In genomic region chr9:5625916-5626315, GRCh38 we compare ENCODE assay signal across 12 cellular contexts. TPM values are rescaled to one million over a fixed set of nuclear protein-coding genes. Genes with fewer than 3 reads are reported as not detected.
DNase-seq lines count a peak whose midpoint lies in the region; ATAC-seq and TF ChIP-seq lines count a peak whose summit lies in the region.
"Had no signal": no experiment of that assay in that cellular context is flagged by ENCODE, and none has a peak within 500 bp of the region (broad histone marks: within the 10 kb centered on the region; RNA-seq: fewer than 3 reads in every experiment).

No MANE protein-coding gene starts in this region.

- no peaks in the 10 kb centered on the region for H3K9me3 ChIP-seq in CD8-positive, alpha-beta memory T cell (ENCODE audit: low read length)
- H3K9me3 ChIP-seq in Karpas-422 (ENCODE audit: low read length), result no peaks in the 10 kb centered on the region
- no peaks in the 10 kb centered on the region for H3K9me3 ChIP-seq in gastrocnemius medialis

- H3K27me3 ChIP-seq in CD8-positive, alpha-beta memory T cell (ENCODE audit: insufficient read depth, low read length, poor library complexity, severe bottlenecking), result no peaks in the 10 kb centered on the region
- no peaks in the 10 kb centered on the region for H3K27me3 ChIP-seq in Karpas-422 (ENCODE audit: low read length)
- no peaks in the 10 kb centered on the region for H3K27me3 ChIP-seq in gastrocnemius medialis

- peaks cover 0 to 24% (median 2%) of the 10 kb centered on the region in 3 donors for H3K36me3 Mint-ChIP-seq in CD8-positive, alpha-beta memory T cell
- H3K36me3 Mint-ChIP-seq in activated naive CD8-positive, alpha-beta T cell treated with anti-CD3 and anti-CD28 coated beads, Interleukin-2, amount 50 U/mL, for 24 hours (ENCODE audit: low read depth), result peaks cover 2% of the 10 kb centered on the region

- intact Hi-C loops in gastrocnemius medialis (cut with DNase I; ENCODE audit: low total_unique reads), result loop anchor here (5.0 kb wide), 3 partner anchors 206 to 949 kb away; partner anchors contain the start of genes CDC37L1 and ERMP1

- POLR2A ChIA-PET in CD8-positive, alpha-beta memory T cell (lab: Charles Lee), result no interaction called here

- H2AFZ ChIP-seq in Karpas-422 (ENCODE audit: low read length), result no peak overlapping the region

- peaks cover 9% of the 10 kb centered on the region for H4K20me1 ChIP-seq in Karpas-422 (ENCODE audit: insufficient read depth, low read depth, low read length)

- peak overlapping the region; percentile 70; the same call in 1 of the 2 replicates for H3K9ac ChIP-seq in Karpas-422 (ENCODE audit: low read length)

- peaks cover 94% of the 10 kb centered on the region for H3K79me2 ChIP-seq in Karpas-422 (ENCODE audit: low read length)

- peak overlapping the region; percentile 79 for H3K4me2 ChIP-seq in Karpas-422 (ENCODE audit: low read depth, low read length, poor library complexity, severe bottlenecking)

- H3K4me1 Mint-ChIP-seq in CD8-positive, alpha-beta memory T cell, result peaks cover 39 to 58% (median 40%) of the 10 kb centered on the region in 3 donors
- peaks cover 54% of the 10 kb centered on the region for H3K4me1 Mint-ChIP-seq in activated naive CD8-positive, alpha-beta T cell treated with anti-CD3 and anti-CD28 coated beads, Interleukin-2, amount 50 U/mL, for 24 hours

- no peak for ATAC-seq in activated naive CD8-positive, alpha-beta T cell treated with anti-CD3 and anti-CD28 coated beads, Interleukin-2, amount 50 U/mL, for 24 hours
- ATAC-seq in gastrocnemius medialis, result no peak
- no peak for ATAC-seq in GM21528 (IDR thresholded peaks at IDR 0.05; ENCODE audit: low FRiP score, unreplicated experiment)
- ATAC-seq in HG03280 (IDR thresholded peaks at IDR 0.05; ENCODE audit: unreplicated experiment), result no peak

- in situ Hi-C loops in gastrocnemius medialis (cut with MboI; ENCODE audit: low sequenced_read_pairs in 4 of 4), result loop anchor here in 2 of 4 donors (10.0 to 25.0 kb wide), 2 partner anchors 386 to 941 kb away; partner anchors contain the start of gene RANBP6 (in 1 of the 2)

- no peak overlapping the region for H3K4me3 ChIP-seq in CD8-positive, alpha-beta memory T cell (ENCODE audit: low read length)
- H3K4me3 ChIP-seq in Karpas-422 (ENCODE audit: low read length) (no peak overlapping the region), gastrocnemius medialis (no peak overlapping the region)

- CTCF ChIA-PET in CD8-positive, alpha-beta memory T cell (lab: Charles Lee), result no interaction called here

- H3K9me3 Mint-ChIP-seq in CD8-positive, alpha-beta memory T cell, result no peaks in the 10 kb centered on the region
- no peaks in the 10 kb centered on the region for H3K9me3 Mint-ChIP-seq in activated naive CD8-positive, alpha-beta T cell treated with anti-CD3 and anti-CD28 coated beads, Interleukin-2, amount 50 U/mL, for 24 hours

- no peaks in the 10 kb centered on the region for H3K9me2 ChIP-seq in Karpas-422 (replicated peaks; ENCODE audit: insufficient read depth, low read length)

- DNase-seq in CD8-positive, alpha-beta memory T cell, result no peak
- DNase-seq in Karpas-422, result no peak
- DNase-seq in activated naive CD8-positive, alpha-beta T cell treated with anti-CD3 and anti-CD28 coated beads, Interleukin-2, amount 50 U/mL, for 24 hours, result no peak
- no peak for DNase-seq in gastrocnemius medialis
- DNase-seq in NCI-H1092 (lab: John Stamatoyannopoulos, UW), result no peak
- DNase-seq: activated effector memory CD4-positive, alpha-beta T cell treated with anti-CD3 and anti-CD28 coated beads, Interleukin-2, amount 50 U/mL, for 16 hours; IMR-90; stimulated activated CD4-positive, alpha-beta T cell treated with anti-CD3 and anti-CD28 coated beads, Interleukin-1b, Interleukin-23, amount 100 ng/mL, for 48 hours; stimulated activated naive CD4-positive, alpha-beta T cell treated with Interleukin-2 at 50 U/mL for 16 hours had no signal

- H3K36me3 ChIP-seq in CD8-positive, alpha-beta memory T cell (ENCODE audit: insufficient read depth, low read length), result no peaks in the 10 kb centered on the region
- H3K36me3 ChIP-seq in Karpas-422 (ENCODE audit: insufficient read depth, low read length), result peaks cover 18% of the 10 kb centered on the region
- H3K36me3 ChIP-seq in gastrocnemius medialis, result no peaks in the 10 kb centered on the region

- no peak overlapping the region for H3K27ac ChIP-seq in CD8-positive, alpha-beta memory T cell (ENCODE audit: low read depth, low read length)
- H3K27ac ChIP-seq in Karpas-422 (ENCODE audit: low read length), result peak overlapping the region; percentile 99
- H3K27ac ChIP-seq in gastrocnemius medialis, result peak overlapping the region; percentile 89 to 98 (median 93)
- H3K27ac ChIP-seq: VCaP had no signal

- H3K27ac Mint-ChIP-seq in CD8-positive, alpha-beta memory T cell, result peak overlapping the region in 6 of 8 donors; percentile 47 to 88 (median 67)
- H3K27ac Mint-ChIP-seq in activated naive CD8-positive, alpha-beta T cell treated with anti-CD3 and anti-CD28 coated beads, Interleukin-2, amount 50 U/mL, for 24 hours, result peak overlapping the region; percentile 77

- H3K27me3 Mint-ChIP-seq in CD8-positive, alpha-beta memory T cell, result no peaks in the 10 kb centered on the region
- no peaks in the 10 kb centered on the region for H3K27me3 Mint-ChIP-seq in activated naive CD8-positive, alpha-beta T cell treated with anti-CD3 and anti-CD28 coated beads, Interleukin-2, amount 50 U/mL, for 24 hours

- peak overlapping the region in 3 of 7 donors; percentile 55 to 70 (median 61) for H3K4me3 Mint-ChIP-seq in CD8-positive, alpha-beta memory T cell
- H3K4me3 Mint-ChIP-seq in activated naive CD8-positive, alpha-beta T cell treated with anti-CD3 and anti-CD28 coated beads, Interleukin-2, amount 50 U/mL, for 24 hours, result peak overlapping the region; percentile 48

- TF ChIP-seq POLR2A in gastrocnemius medialis (IDR thresholded peaks at IDR 0.05), result no peak

- H3K4me1 ChIP-seq in CD8-positive, alpha-beta memory T cell (ENCODE audit: insufficient read depth, low read length), result peaks cover 54% of the 10 kb centered on the region
- H3K4me1 ChIP-seq in Karpas-422 (ENCODE audit: low read length) (peaks cover 45% of the 10 kb centered on the region), gastrocnemius medialis (peaks cover 39 to 56% of the 10 kb centered on the region in 2 donors)

- TF ChIP-seq CTCF in gastrocnemius medialis (IDR thresholded peaks at IDR 0.05 in 4 of 5, conservative IDR thresholded peaks at IDR 0.05 in 1 of 5), result no peak

RNA-seq across cellular contexts. Expression of gene RIC1, which starts 3.0 kb away (rescaled TPM):
- 10 to 100 TPM; 13.2 to 15.0 TPM for total RNA-seq in CD8-positive, alpha-beta memory T cell
- polyA plus RNA-seq in CD8-positive, alpha-beta memory T cell, result 6.3 TPM
- 85.4 and 86.8 TPM in 2 replicates for total RNA-seq in Karpas-422 (2014; rRNA removed; shearing (Covaris generic); ENCODE audit: low replicate concordance)
- 100 to 1,000 TPM in 1 of 4 donors, 10 to 100 TPM in 3; 34.0 to 153 (median 37.3) TPM for total RNA-seq in gastrocnemius medialis
